9 cellular contexts compared by ENCODE assay signal in genomic region chr16:54194008-54194731, GRCh38.
DNase-seq lines count a peak whose midpoint lies in the region; ATAC-seq and TF ChIP-seq lines count a peak whose summit lies in the region.
"Had no signal": no experiment of that assay in that cellular context is flagged by ENCODE, and none has a peak within 500 bp of the region (broad histone marks: within the 10 kb centered on the region; RNA-seq: fewer than 3 reads in every experiment).

No MANE protein-coding gene starts in this region.

- peak overlapping the region; percentile 52 to 97 (median 84) for H3K27ac ChIP-seq in heart left ventricle
- H3K27ac ChIP-seq: SJSA1 had no signal

- H3K9me3 ChIP-seq in heart left ventricle = peaks cover 0 to 7% (median 0%) of the 10 kb centered on the region in 12 donors
- H3K9me3 ChIP-seq: SJSA1 had no signal

- no peaks in the 10 kb centered on the region for H3K36me3 Mint-ChIP-seq in progenitor cell of endocrine pancreas (ENCODE audit: insufficient read depth)
- H3K36me3 Mint-ChIP-seq in stimulated activated memory B cell treated with anti-CD40 and anti-IgM and Interleukin-4, amounts not matched to agents 10 μg/mL and 1 μg/mL and 100 μg/mL, for 72 hours = no peaks in the 10 kb centered on the region

- H3K4me1 Mint-ChIP-seq in progenitor cell of endocrine pancreas (ENCODE audit: low read depth) = peaks cover 7% of the 10 kb centered on the region
- no peaks in the 10 kb centered on the region for H3K4me1 Mint-ChIP-seq in stimulated activated memory B cell treated with anti-CD40 and anti-IgM and Interleukin-4, amounts not matched to agents 10 μg/mL and 1 μg/mL and 100 μg/mL, for 72 hours

- no peaks in the 10 kb centered on the region for H3K9me3 Mint-ChIP-seq in progenitor cell of endocrine pancreas (ENCODE audit: low read depth)
- H3K9me3 Mint-ChIP-seq in stimulated activated memory B cell treated with anti-CD40 and anti-IgM and Interleukin-4, amounts not matched to agents 10 μg/mL and 1 μg/mL and 100 μg/mL, for 72 hours = peaks cover 18% of the 10 kb centered on the region

- no peaks in the 10 kb centered on the region for H3K27me3 ChIP-seq in heart left ventricle
- H3K27me3 ChIP-seq: SJSA1 had no signal

- no peak for TF ChIP-seq POLR2A in heart left ventricle (IDR thresholded peaks at IDR 0.05)

- WGBS in heart left ventricle, 4 donors = 20 to 38% (median 30%) methylated on average over 9 to 31 of the region's 31 CpGs

- TF ChIP-seq CTCF in WI38 (IDR thresholded peaks at IDR 0.05; ENCODE audit: low read depth, low read length) = no peak
- TF ChIP-seq CTCF in heart left ventricle (IDR thresholded peaks at IDR 0.05) = peak in 2 of 12 donors; percentile 2 to 27
- no peak for TF ChIP-seq CTCF in progenitor cell of endocrine pancreas (IDR thresholded peaks at IDR 0.05; ENCODE audit: unreplicated experiment)

- DNase-seq in heart left ventricle (peak; percentile 85 to 95 (median 91)), progenitor cell of endocrine pancreas (ENCODE audit: low spot score, unreplicated experiment) (no peak), mesenteric fat pad (ENCODE audit: low spot score) (no peak), islet precursor cell (no peak)

- intact Hi-C loops in heart left ventricle (cut with DNase I) = loop anchor here in 9 of 10 donors (1.0 to 10.0 kb wide), 16 partner anchors 83 to 743 kb away; partner anchors contain the start of genes IRX5 (in 4 of the 9) and IRX3 (in 3 of the 9)

- H3K4me3 ChIP-seq in WI38 (ENCODE audit: low read depth, low read length) (0 out of 2 replicates have a peak overlapping the region, but pooled peaks have one; percentile 10), heart left ventricle (peak overlapping the region in 10 of 12 donors; percentile 5 to 52 (median 32))
- H3K4me3 ChIP-seq: SJSA1 had no signal

- peaks cover 36% of the 10 kb centered on the region for H3K27me3 Mint-ChIP-seq in progenitor cell of endocrine pancreas
- H3K27me3 Mint-ChIP-seq in stimulated activated memory B cell treated with anti-CD40 and anti-IgM and Interleukin-4, amounts not matched to agents 10 μg/mL and 1 μg/mL and 100 μg/mL, for 72 hours = peaks cover 10% of the 10 kb centered on the region

- peaks cover 0 to 19% (median 8%) of the 10 kb centered on the region in 12 donors for H3K4me1 ChIP-seq in heart left ventricle

- ATAC-seq in HG02870 (IDR thresholded peaks at IDR 0.05; ENCODE audit: unreplicated experiment) (peak; percentile 17), heart left ventricle (peak; percentile 79 to 89 (median 88)), GM18498 (IDR thresholded peaks at IDR 0.05; ENCODE audit: unreplicated experiment) (no peak)
- ATAC-seq in stimulated activated memory B cell treated with anti-CD40 and anti-IgM and Interleukin-4, amounts not matched to agents 10 μg/mL and 1 μg/mL and 100 μg/mL, for 72 hours = no peak

- peak overlapping the region; percentile 54 for H3K27ac Mint-ChIP-seq in progenitor cell of endocrine pancreas
- no peak overlapping the region for H3K27ac Mint-ChIP-seq in stimulated activated memory B cell treated with anti-CD40 and anti-IgM and Interleukin-4, amounts not matched to agents 10 μg/mL and 1 μg/mL and 100 μg/mL, for 72 hours

- no peaks in the 10 kb centered on the region for H3K36me3 ChIP-seq in heart left ventricle
- H3K36me3 ChIP-seq: SJSA1 had no signal

- H3K4me3 Mint-ChIP-seq in progenitor cell of endocrine pancreas (ENCODE audit: low read depth) = peak overlapping the region; percentile 36
- no peak overlapping the region for H3K4me3 Mint-ChIP-seq in stimulated activated memory B cell treated with anti-CD40 and anti-IgM and Interleukin-4, amounts not matched to agents 10 μg/mL and 1 μg/mL and 100 μg/mL, for 72 hours

Comparison
In these comparisons a context has a peak if more than half of its experiments do, and no peak if none do; other contexts are left out.
1. ATAC-seq: peak in HG02870 (single experiment) and heart left ventricle (4 of 4); none in GM18498 (single experiment) and stimulated activated memory B cell treated with anti-CD40 and anti-IgM and Interleukin-4, amounts not matched to agents 10 μg/mL and 1 μg/mL and 100 μg/mL, for 72 hours (single experiment).
2. DNase-seq: peak in heart left ventricle (5 of 5); none in progenitor cell of endocrine pancreas (single experiment), mesenteric fat pad (single experiment) and islet precursor cell (single experiment).